Comparison of ENCODE assay signal across 8 cellular contexts in the genomic region with DNA sequence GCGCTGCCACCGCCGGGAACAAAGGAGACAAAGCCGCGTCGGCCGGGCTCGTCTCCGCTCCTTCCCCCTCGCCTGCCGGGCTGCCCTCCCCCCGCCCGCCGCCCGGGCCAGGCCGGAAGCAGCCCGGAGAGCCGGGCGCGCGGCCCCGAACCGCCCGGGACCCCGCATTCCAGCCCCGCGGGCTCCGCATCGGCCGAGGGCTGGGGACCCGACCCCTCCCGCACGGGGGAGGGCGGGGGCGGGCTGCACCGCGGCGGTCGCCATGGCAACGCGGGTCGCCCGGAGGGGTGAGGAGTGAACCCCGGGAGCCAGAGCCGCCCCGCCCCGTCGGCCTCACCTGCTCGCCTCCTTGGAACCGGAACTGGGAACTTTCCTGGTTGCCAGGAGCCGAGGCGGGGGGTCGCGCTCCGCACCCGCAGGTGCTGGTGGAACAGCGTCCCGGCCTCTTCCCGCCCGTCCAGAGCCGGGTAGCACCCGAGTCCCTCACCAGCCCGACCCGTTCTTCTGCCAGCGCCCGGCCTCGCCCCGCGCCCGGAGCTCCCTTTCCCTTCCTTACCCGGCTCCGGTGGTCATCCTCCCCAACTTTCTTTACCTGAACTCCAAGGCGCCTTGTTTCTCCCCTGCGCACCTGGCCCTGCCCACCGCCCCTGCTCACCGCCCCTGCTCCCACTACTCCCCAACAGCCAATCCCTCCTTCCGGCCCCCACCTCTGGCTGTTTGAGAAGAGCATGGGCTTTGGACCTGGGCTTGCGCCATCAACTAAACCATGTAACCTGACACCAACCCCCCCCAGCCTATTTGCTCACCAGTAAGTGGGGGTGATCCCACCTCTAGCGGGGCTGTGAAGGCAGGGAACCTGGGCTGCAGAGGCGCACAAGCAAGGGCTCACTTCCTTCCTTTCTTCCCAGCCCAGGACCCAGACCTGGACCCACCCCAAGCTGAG. TPM values are rescaled to one million over a fixed set of nuclear protein-coding genes. Genes with fewer than 3 reads are reported as not detected.
DNase-seq lines count a peak whose midpoint lies in the region; ATAC-seq and TF ChIP-seq lines count a peak whose summit lies in the region.

A gene with protein sequence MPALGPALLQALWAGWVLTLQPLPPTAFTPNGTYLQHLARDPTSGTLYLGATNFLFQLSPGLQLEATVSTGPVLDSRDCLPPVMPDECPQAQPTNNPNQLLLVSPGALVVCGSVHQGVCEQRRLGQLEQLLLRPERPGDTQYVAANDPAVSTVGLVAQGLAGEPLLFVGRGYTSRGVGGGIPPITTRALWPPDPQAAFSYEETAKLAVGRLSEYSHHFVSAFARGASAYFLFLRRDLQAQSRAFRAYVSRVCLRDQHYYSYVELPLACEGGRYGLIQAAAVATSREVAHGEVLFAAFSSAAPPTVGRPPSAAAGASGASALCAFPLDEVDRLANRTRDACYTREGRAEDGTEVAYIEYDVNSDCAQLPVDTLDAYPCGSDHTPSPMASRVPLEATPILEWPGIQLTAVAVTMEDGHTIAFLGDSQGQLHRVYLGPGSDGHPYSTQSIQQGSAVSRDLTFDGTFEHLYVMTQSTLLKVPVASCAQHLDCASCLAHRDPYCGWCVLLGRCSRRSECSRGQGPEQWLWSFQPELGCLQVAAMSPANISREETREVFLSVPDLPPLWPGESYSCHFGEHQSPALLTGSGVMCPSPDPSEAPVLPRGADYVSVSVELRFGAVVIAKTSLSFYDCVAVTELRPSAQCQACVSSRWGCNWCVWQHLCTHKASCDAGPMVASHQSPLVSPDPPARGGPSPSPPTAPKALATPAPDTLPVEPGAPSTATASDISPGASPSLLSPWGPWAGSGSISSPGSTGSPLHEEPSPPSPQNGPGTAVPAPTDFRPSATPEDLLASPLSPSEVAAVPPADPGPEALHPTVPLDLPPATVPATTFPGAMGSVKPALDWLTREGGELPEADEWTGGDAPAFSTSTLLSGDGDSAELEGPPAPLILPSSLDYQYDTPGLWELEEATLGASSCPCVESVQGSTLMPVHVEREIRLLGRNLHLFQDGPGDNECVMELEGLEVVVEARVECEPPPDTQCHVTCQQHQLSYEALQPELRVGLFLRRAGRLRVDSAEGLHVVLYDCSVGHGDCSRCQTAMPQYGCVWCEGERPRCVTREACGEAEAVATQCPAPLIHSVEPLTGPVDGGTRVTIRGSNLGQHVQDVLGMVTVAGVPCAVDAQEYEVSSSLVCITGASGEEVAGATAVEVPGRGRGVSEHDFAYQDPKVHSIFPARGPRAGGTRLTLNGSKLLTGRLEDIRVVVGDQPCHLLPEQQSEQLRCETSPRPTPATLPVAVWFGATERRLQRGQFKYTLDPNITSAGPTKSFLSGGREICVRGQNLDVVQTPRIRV (N-terminal part only) (minus strand): TSS at position 671 of the 943 bp plus-strand sequence. CDS start 5,475 bp downstream, outside the sequence.

- peak within 1 kb of the TSS; percentile 81 for H3K9ac ChIP-seq in trophoblast cell (ENCODE audit: low read length)

- H3K27me3 ChIP-seq in left ventricle myocardium inferior (ENCODE audit: low read depth) (no peaks in the 10 kb centered on the region), trophoblast cell (ENCODE audit: insufficient read depth, low read length) (no peaks in the 10 kb centered on the region)

- peak within 1 kb of the TSS; percentile 61 for H3K4ac ChIP-seq in trophoblast cell (ENCODE audit: low read depth, low read length)

- no peak for TF ChIP-seq CTCF in GM10266 (IDR thresholded peaks at IDR 0.05; ENCODE audit: control insufficient read depth, insufficient read depth, low read depth, missing control alignments)
- no peak for TF ChIP-seq CTCF in left ventricle myocardium inferior (IDR thresholded peaks at IDR 0.05; ENCODE audit: borderline replicate concordance)

- H3K27ac ChIP-seq in angular gyrus (ENCODE audit: low read depth, low read length) (peak within 1 kb of the TSS; percentile 95), left ventricle myocardium inferior (replicated peaks) (peak within 1 kb of the TSS; percentile 94), trophoblast cell (ENCODE audit: low read depth, low read length) (peak within 1 kb of the TSS; percentile 80), urinary bladder (ENCODE audit: low read depth) (peak within 1 kb of the TSS; percentile 88)

- H2BK120ac ChIP-seq in trophoblast cell (ENCODE audit: insufficient read depth, low read length, poor library complexity): peak within 1 kb of the TSS; percentile 72

- H4K91ac ChIP-seq in trophoblast cell (ENCODE audit: low read depth, low read length): peak within 1 kb of the TSS; percentile 95

- peak within 1 kb of the TSS; percentile 74 for H3K4me2 ChIP-seq in trophoblast cell (ENCODE audit: low read length)

- peak within 1 kb of the TSS; percentile 62 for H3K18ac ChIP-seq in trophoblast cell (ENCODE audit: low read length)

- peaks cover 15% of the 10 kb centered on the region for H3K36me3 ChIP-seq in left ventricle myocardium inferior
- peaks cover 17 to 19% of the 10 kb centered on the region in 2 experiments for H3K36me3 ChIP-seq in trophoblast cell (ENCODE audit: control insufficient read depth in 1 of 2, insufficient read depth in 2 of 2, low read length in 2 of 2)
- no peaks in the 10 kb centered on the region for H3K36me3 ChIP-seq in urinary bladder (ENCODE audit: insufficient read depth)

- H3K9me3 ChIP-seq in left ventricle myocardium inferior (replicated peaks) (no peaks in the 10 kb centered on the region), trophoblast cell (ENCODE audit: insufficient read depth, low read depth, low read length) (no peaks in the 10 kb centered on the region)

- peak within 1 kb of the TSS; percentile 75 for H4K12ac ChIP-seq in trophoblast cell (ENCODE audit: low read depth, low read length)

- no peak for ATAC-seq in HG03108 (IDR thresholded peaks at IDR 0.05; ENCODE audit: unreplicated experiment)

- no CpG with 5 or more reads among the region's 80 CpGs for WGBS in trophoblast cell (ENCODE audit: extremely low coverage, insufficient coverage, insufficient read length)
- 1% methylated on average over 80 of the region's 80 CpGs for WGBS in urinary bladder

- H4K8ac ChIP-seq in trophoblast cell (ENCODE audit: low read depth, low read length): peak within 1 kb of the TSS; percentile 83

- intact Hi-C loops in left ventricle myocardium inferior (cut with micrococcal nuclease): loop anchor here (10.0 kb wide), 1 partner anchor 155 kb away; no protein-coding TSS in a partner anchor

- peak within 1 kb of the TSS; percentile 57 for H2AFZ ChIP-seq in trophoblast cell (ENCODE audit: insufficient read depth, low read length, poor library complexity)

- peaks cover 27% of the 10 kb centered on the region for H3K79me2 ChIP-seq in trophoblast cell (ENCODE audit: control insufficient read depth, insufficient read depth, low read length, poor library complexity)

- H3K14ac ChIP-seq in trophoblast cell (ENCODE audit: low read length): peak within 1 kb of the TSS; percentile 81

- H2BK12ac ChIP-seq in trophoblast cell (ENCODE audit: low read length): peak within 1 kb of the TSS; percentile 20

- H3K79me1 ChIP-seq in trophoblast cell (ENCODE audit: low read length): peaks cover 16% of the 10 kb centered on the region

- peaks cover 70% of the 10 kb centered on the region for H3K4me1 ChIP-seq in left ventricle myocardium inferior
- peaks cover 54 to 56% of the 10 kb centered on the region in 2 experiments for H3K4me1 ChIP-seq in trophoblast cell (ENCODE audit: control insufficient read depth in 1 of 2, insufficient read depth in 2 of 2, low read length in 2 of 2)
- H3K4me1 ChIP-seq in urinary bladder (ENCODE audit: insufficient read depth): no peaks in the 10 kb centered on the region

- H2BK5ac ChIP-seq in trophoblast cell (ENCODE audit: low read depth, low read length, poor library complexity): peak within 1 kb of the TSS; percentile 70

- H3K4me3 ChIP-seq in left ventricle myocardium inferior (peak within 1 kb of the TSS; percentile 92), trophoblast cell (ENCODE audit: low read depth, low read length) (peak within 1 kb of the TSS; percentile 80), urinary bladder (ENCODE audit: low read depth, low read length) (peak within 1 kb of the TSS; percentile 78)

- DNase-seq in GM10266 (ENCODE audit: extremely low spot score): peak; percentile 86
- DNase-seq in Kasumi-1 (lab: John Stamatoyannopoulos, UW): peak; percentile 57 to 65
- peak; percentile 86 for DNase-seq in SW480 (ENCODE audit: low spot score)
- DNase-seq in left ventricle myocardium inferior: peak; percentile 45
- DNase-seq in trophoblast cell: peak; percentile 23 to 48

- no peak within 1 kb of the TSS for H3K23ac ChIP-seq in trophoblast cell (ENCODE audit: low read length)

- peak within 1 kb of the TSS; percentile 45 for H2AK5ac ChIP-seq in trophoblast cell (ENCODE audit: low read length)

RNA-seq across cellular contexts. Expression of the gene that starts here (rescaled TPM):
- total RNA-seq in left ventricle myocardium inferior (42.6 TPM), urinary bladder (22.7 TPM)
- polyA plus RNA-seq in trophoblast cell (2013): 48.1 and 50.4 TPM in 2 replicates
- 65.7 TPM for polyA plus RNA-seq in urinary bladder

Comparison
In these comparisons a context has a peak if more than half of its experiments do, and no peak if none do; other contexts are left out.
1. DNase-seq: peak in every context shown above with its lines; median percentile 86 in GM10266; 86 in SW480; 61 in Kasumi-1; 45 in left ventricle myocardium inferior; 36 in trophoblast cell.